1 cellular context compared by ENCODE assay signal in genomic region chr5:131659290-131659689, GRCh38.
TF ChIP-seq lines count a peak whose summit lies in the region.

No MANE protein-coding gene starts in this region.

TF ChIP-seq in HepG2, 621 proteins besides CTCF, POLR2A, EP300 and RAD21:
- TF ChIP-seq CEBPZ (IDR thresholded peaks at IDR 0.05; ENCODE audit: low read length) (no peak), SRSF9 (IDR thresholded peaks at IDR 0.05; ENCODE audit: borderline replicate concordance, insufficient read depth, low read depth, low read length, poor library complexity, severe bottlenecking) (no peak), ZNF777 (CRISPR knock-in tag; IDR thresholded peaks at IDR 0.05) (no peak), ZNF354B (CRISPR knock-in tag; IDR thresholded peaks at IDR 0.05) (no peak), ZSCAN30 (CRISPR knock-in tag; IDR thresholded peaks at IDR 0.05) (no peak), ZNF33A (CRISPR knock-in tag; IDR thresholded peaks at IDR 0.05; ENCODE audit: borderline replicate concordance) (no peak), ZMYM4 (CRISPR knock-in tag; IDR thresholded peaks at IDR 0.05) (no peak), CBX5 (CRISPR knock-in tag; IDR thresholded peaks at IDR 0.05; ENCODE audit: borderline replicate concordance) (no peak), CHCHD3 (CRISPR knock-in tag; IDR thresholded peaks at IDR 0.05) (no peak), PRPF4 (IDR thresholded peaks at IDR 0.05; ENCODE audit: low read depth, low read length, poor library complexity, severe bottlenecking) (no peak), ZBTB49 (CRISPR knock-in tag; IDR thresholded peaks at IDR 0.05; ENCODE audit: borderline replicate concordance) (no peak), ZNF678 (CRISPR knock-in tag; IDR thresholded peaks at IDR 0.05) (no peak), CHD2 (IDR thresholded peaks at IDR 0.05; ENCODE audit: low read depth, low read length) (no peak)
- TF ChIP-seq, protein P1, sequence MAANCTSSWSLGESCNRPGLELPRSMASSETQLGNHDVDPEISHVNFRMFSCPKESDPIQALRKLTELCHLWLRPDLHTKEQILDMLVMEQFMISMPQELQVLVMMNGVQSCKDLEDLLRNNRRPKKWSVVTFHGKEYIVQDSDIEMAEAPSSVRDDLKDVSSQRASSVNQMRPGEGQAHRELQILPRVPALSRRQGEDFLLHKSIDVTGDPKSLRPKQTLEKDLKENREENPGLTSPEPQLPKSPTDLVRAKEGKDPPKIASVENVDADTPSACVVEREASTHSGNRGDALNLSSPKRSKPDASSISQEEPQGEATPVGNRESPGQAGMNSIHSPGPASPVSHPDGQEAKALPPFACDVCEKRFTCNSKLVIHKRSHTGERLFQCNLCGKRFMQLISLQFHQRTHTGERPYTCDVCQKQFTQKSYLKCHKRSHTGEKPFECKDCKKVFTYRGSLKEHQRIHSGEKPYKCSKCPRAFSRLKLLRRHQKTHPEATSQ (CRISPR knock-in tag; IDR thresholded peaks at IDR 0.05; ENCODE audit: borderline replicate concordance) = no peak
- TF ChIP-seq, protein P2, sequence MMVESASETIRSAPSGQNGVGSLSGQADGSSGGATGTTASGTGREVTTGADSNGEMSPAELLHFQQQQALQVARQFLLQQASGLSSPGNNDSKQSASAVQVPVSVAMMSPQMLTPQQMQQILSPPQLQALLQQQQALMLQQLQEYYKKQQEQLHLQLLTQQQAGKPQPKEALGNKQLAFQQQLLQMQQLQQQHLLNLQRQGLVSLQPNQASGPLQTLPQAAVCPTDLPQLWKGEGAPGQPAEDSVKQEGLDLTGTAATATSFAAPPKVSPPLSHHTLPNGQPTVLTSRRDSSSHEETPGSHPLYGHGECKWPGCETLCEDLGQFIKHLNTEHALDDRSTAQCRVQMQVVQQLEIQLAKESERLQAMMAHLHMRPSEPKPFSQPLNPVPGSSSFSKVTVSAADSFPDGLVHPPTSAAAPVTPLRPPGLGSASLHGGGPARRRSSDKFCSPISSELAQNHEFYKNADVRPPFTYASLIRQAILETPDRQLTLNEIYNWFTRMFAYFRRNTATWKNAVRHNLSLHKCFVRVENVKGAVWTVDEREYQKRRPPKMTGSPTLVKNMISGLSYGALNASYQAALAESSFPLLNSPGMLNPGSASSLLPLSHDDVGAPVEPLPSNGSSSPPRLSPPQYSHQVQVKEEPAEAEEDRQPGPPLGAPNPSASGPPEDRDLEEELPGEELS (CRISPR knock-in tag; IDR thresholded peaks at IDR 0.05) = no peak
